Comparison of ENCODE assay signal across 11 cellular contexts in genomic region chr1:150609726-150610125, GRCh38. TPM values are rescaled to one million over a fixed set of nuclear protein-coding genes. Genes with fewer than 3 reads are reported as not detected.
A peak's percentile ranks its signal among the peaks of the same experiment; 100 is the strongest.
DNase-seq lines count a peak whose midpoint lies in the region; ATAC-seq and TF ChIP-seq lines count a peak whose summit lies in the region.
"Had no signal": no experiment of that assay in that cellular context is flagged by ENCODE, and none has a peak within 500 bp of the region (broad histone marks: within the 10 kb centered on the region; RNA-seq: fewer than 3 reads in every experiment).

No MANE protein-coding gene starts in this region.

- no peaks in the 10 kb centered on the region for H3K9me2 ChIP-seq in GM23248 (ENCODE audit: insufficient read depth)

- TF ChIP-seq CTCF in activated CD8-positive, alpha-beta T cell treated with anti-CD3 and anti-CD28 coated beads for 36 hours (IDR thresholded peaks at IDR 0.05), result no peak
- TF ChIP-seq CTCF in fibroblast of pulmonary artery (IDR thresholded peaks at IDR 0.05; ENCODE audit: low read length, missing control alignments) (no peak), GM13976 (IDR thresholded peaks at IDR 0.05; ENCODE audit: borderline replicate concordance, control extremely low read depth, extremely low read depth, insufficient read depth, missing control alignments) (no peak)

- no peak overlapping the region for H3K4me3 Mint-ChIP-seq in activated CD8-positive, alpha-beta T cell treated with anti-CD3 and anti-CD28 coated beads for 36 hours

- DNase-seq in GM23248, result peak; percentile 23
- no peak for DNase-seq in activated CD8-positive, alpha-beta T cell treated with anti-CD3 and anti-CD28 coated beads for 36 hours
- peak; percentile 76 for DNase-seq in fibroblast of pulmonary artery (ENCODE audit: low read depth)
- no peak for DNase-seq in trophoblast cell
- DNase-seq in GM13976 (ENCODE audit: low spot score), result no peak
- DNase-seq in DMS153 treated with DMSO at 0.1 percent for 48 hours (lab: John Stamatoyannopoulos, UW; ENCODE audit: unreplicated experiment), result no peak
- DNase-seq: erythroblast, GF-D8, retina had no signal

- peak overlapping the region; percentile 52 for H4K91ac ChIP-seq in trophoblast cell (ENCODE audit: low read depth, low read length)

- H3K4ac ChIP-seq in trophoblast cell (ENCODE audit: low read depth, low read length), result no peak overlapping the region

- peaks cover 41% of the 10 kb centered on the region for H3F3A ChIP-seq in GM23248 (ENCODE audit: insufficient read depth)

- H3K36me3 Mint-ChIP-seq in activated CD8-positive, alpha-beta T cell treated with anti-CD3 and anti-CD28 coated beads for 36 hours (ENCODE audit: low read depth), result peaks cover 34% of the 10 kb centered on the region

- peaks cover 44% of the 10 kb centered on the region for H3K4me1 Mint-ChIP-seq in activated CD8-positive, alpha-beta T cell treated with anti-CD3 and anti-CD28 coated beads for 36 hours (ENCODE audit: low read depth)

- H4K12ac ChIP-seq in trophoblast cell (ENCODE audit: low read depth, low read length), result no peak overlapping the region

- H4K8ac ChIP-seq in trophoblast cell (ENCODE audit: low read depth, low read length), result peak overlapping the region; percentile 58

- no peaks in the 10 kb centered on the region for H3K27me3 Mint-ChIP-seq in activated CD8-positive, alpha-beta T cell treated with anti-CD3 and anti-CD28 coated beads for 36 hours

- H3K9ac ChIP-seq in GM23248 (peak overlapping the region; percentile 28), trophoblast cell (ENCODE audit: low read length) (no peak overlapping the region)

- WGBS in GM23248 (ENCODE audit: low coverage in 1 of 2, low lambda C conversion rate in 2 of 2, missing lambda C conversion rate in 2 of 2), 2 experiments, result 68 to 80% methylated on average over 2 of the region's 2 CpGs
- WGBS in trophoblast cell (ENCODE audit: extremely low coverage, insufficient coverage, insufficient read length), result no CpG with 5 or more reads among the region's 2 CpGs

- peak overlapping the region; percentile 64 for H3K14ac ChIP-seq in trophoblast cell (ENCODE audit: low read length)

- H3K18ac ChIP-seq in trophoblast cell (ENCODE audit: low read length), result no peak overlapping the region

- H3K79me2 ChIP-seq in GM23248 (ENCODE audit: insufficient read depth) (peaks cover 69% of the 10 kb centered on the region), trophoblast cell (ENCODE audit: control insufficient read depth, insufficient read depth, low read length, poor library complexity) (no peaks in the 10 kb centered on the region)

- H3K9me3 Mint-ChIP-seq in activated CD8-positive, alpha-beta T cell treated with anti-CD3 and anti-CD28 coated beads for 36 hours, result no peaks in the 10 kb centered on the region

- H3K27me3 ChIP-seq in GM23248 (replicated peaks; ENCODE audit: insufficient read depth) (no peaks in the 10 kb centered on the region), trophoblast cell (ENCODE audit: insufficient read depth, low read length) (no peaks in the 10 kb centered on the region)

- H3K79me1 ChIP-seq in trophoblast cell (ENCODE audit: low read length), result peaks cover 10% of the 10 kb centered on the region

- no peak for ATAC-seq in activated CD8-positive, alpha-beta T cell treated with anti-CD3 and anti-CD28 coated beads for 36 hours
- no peak for ATAC-seq in HG02840 (IDR thresholded peaks at IDR 0.05; ENCODE audit: low FRiP score, unreplicated experiment)
- ATAC-seq in HG03095 (IDR thresholded peaks at IDR 0.05; ENCODE audit: unreplicated experiment), result no peak

- H2BK5ac ChIP-seq in trophoblast cell (ENCODE audit: low read depth, low read length, poor library complexity), result no peak overlapping the region

- POLR2A ChIA-PET in activated CD8-positive, alpha-beta T cell treated with anti-CD3 and anti-CD28 coated beads for 36 hours (lab: Charles Lee), result interaction anchor here (1.2 to 30.2 kb wide), 2 partner anchors 27 to 40 kb away, joined by 3 to 678 read pairs; partner anchors contain the start of gene MCL1

- CTCF ChIA-PET in activated CD8-positive, alpha-beta T cell treated with anti-CD3 and anti-CD28 coated beads for 36 hours (lab: Charles Lee), result interaction anchor here (0.9 to 1.4 kb wide), 4 partner anchors 10 to 49 kb away, joined by 3 to 8 read pairs (median 4); partner anchors contain the start of gene MCL1

- H3K4me2 ChIP-seq in GM23248 (ENCODE audit: unreplicated experiment) (no peak overlapping the region), trophoblast cell (ENCODE audit: low read length) (no peak overlapping the region)

- H4K20me1 ChIP-seq in GM23248 (ENCODE audit: insufficient read depth), result no peaks in the 10 kb centered on the region

- no peak overlapping the region for H3K23ac ChIP-seq in trophoblast cell (ENCODE audit: low read length)

- H3K4me1 ChIP-seq in GM23248 (ENCODE audit: insufficient read depth) (peaks cover 52% of the 10 kb centered on the region), trophoblast cell (ENCODE audit: control insufficient read depth in 1 of 2, insufficient read depth in 2 of 2, low read length in 2 of 2) (peaks cover 10 to 17% of the 10 kb centered on the region in 2 experiments)

- H3K4me3 ChIP-seq in GM23248, result no peak overlapping the region
- H3K4me3 ChIP-seq in fibroblast of pulmonary artery (replicated peaks; ENCODE audit: low read depth, low read length), result no peak overlapping the region
- no peak overlapping the region for H3K4me3 ChIP-seq in trophoblast cell (ENCODE audit: low read depth, low read length)

- peak overlapping the region; percentile 100 for H3K27ac ChIP-seq in GM23248
- no peak overlapping the region for H3K27ac ChIP-seq in trophoblast cell (ENCODE audit: low read depth, low read length)

- no peaks in the 10 kb centered on the region for H3K9me3 ChIP-seq in GM23248 (ENCODE audit: low read depth)
- no peaks in the 10 kb centered on the region for H3K9me3 ChIP-seq in trophoblast cell (ENCODE audit: insufficient read depth, low read depth, low read length)

- no peak overlapping the region for H2BK120ac ChIP-seq in trophoblast cell (ENCODE audit: insufficient read depth, low read length, poor library complexity)

- H3K27ac Mint-ChIP-seq in activated CD8-positive, alpha-beta T cell treated with anti-CD3 and anti-CD28 coated beads for 36 hours, result peak overlapping the region; percentile 66

- no peak overlapping the region for H2AFZ ChIP-seq in GM23248
- no peak overlapping the region for H2AFZ ChIP-seq in trophoblast cell (ENCODE audit: insufficient read depth, low read length, poor library complexity)

- no peak overlapping the region for H2BK12ac ChIP-seq in trophoblast cell (ENCODE audit: low read length)

- in situ Hi-C loops in GM23248 (cut with MboI) (no loop called here), GM13976 (cut with MboI; ENCODE audit: low sequenced_read_pairs, unreplicated experiment) (loop anchor here (10.0 kb wide), 1 partner anchor 45 kb away; no protein-coding TSS in a partner anchor)

- H3K36me3 ChIP-seq in GM23248 (ENCODE audit: low read depth), result no peaks in the 10 kb centered on the region
- H3K36me3 ChIP-seq in trophoblast cell (ENCODE audit: control insufficient read depth in 1 of 2, insufficient read depth in 2 of 2, low read length in 2 of 2), result peaks cover 0 to 3% of the 10 kb centered on the region in 2 experiments

- no peak overlapping the region for H2AK5ac ChIP-seq in trophoblast cell (ENCODE audit: low read length)

- intact Hi-C loops in activated CD8-positive, alpha-beta T cell treated with anti-CD3 and anti-CD28 coated beads for 36 hours (cut with micrococcal nuclease), result loop anchor here (5.0 kb wide), 1 partner anchor 32 kb away; the partner anchor contains the start of gene MCL1

RNA-seq across cellular contexts. Expression of gene ENSA, which starts 19.7 kb away (rescaled TPM):
- 47.4 and 54.3 TPM in 2 replicates for total RNA-seq in GM23248 (2014; rRNA removed; shearing (Covaris generic))
- 44.4 and 51.1 TPM in 2 replicates for polyA plus RNA-seq in GM23248 (2016; fragmentation: Nextera tagmentation; extraction: Ambion mirVana)
- 100 to 1,000 TPM; 177 to 182 TPM for total RNA-seq in activated CD8-positive, alpha-beta T cell treated with anti-CD3 and anti-CD28 coated beads for 36 hours
- 110 and 115 TPM in 2 replicates for polyA plus RNA-seq in trophoblast cell (2013)

RNA-seq across cellular contexts. Expression of gene MCL1, which starts 30.3 kb away (rescaled TPM):
- 307 and 310 TPM in 2 replicates for total RNA-seq in GM23248 (2014; rRNA removed; shearing (Covaris generic))
- 79.0 and 84.7 TPM in 2 replicates for polyA plus RNA-seq in GM23248 (2016; fragmentation: Nextera tagmentation; extraction: Ambion mirVana)
- 100 to 1,000 TPM; 207 TPM for total RNA-seq in activated CD8-positive, alpha-beta T cell treated with anti-CD3 and anti-CD28 coated beads for 36 hours
- 119 and 120 TPM in 2 replicates for polyA plus RNA-seq in trophoblast cell (2013)

Comparison
In these comparisons a context has a peak if more than half of its experiments do, and no peak if none do; other contexts are left out.
1. DNase-seq: peak in GM23248 (single experiment) and fibroblast of pulmonary artery (single experiment); none in activated CD8-positive, alpha-beta T cell treated with anti-CD3 and anti-CD28 coated beads for 36 hours (single experiment), trophoblast cell (0 of 2), GM13976 (single experiment) and DMS153 treated with DMSO at 0.1 percent for 48 hours (single experiment).